ENCODE assay signal across 8 cellular contexts in the genomic region with DNA sequence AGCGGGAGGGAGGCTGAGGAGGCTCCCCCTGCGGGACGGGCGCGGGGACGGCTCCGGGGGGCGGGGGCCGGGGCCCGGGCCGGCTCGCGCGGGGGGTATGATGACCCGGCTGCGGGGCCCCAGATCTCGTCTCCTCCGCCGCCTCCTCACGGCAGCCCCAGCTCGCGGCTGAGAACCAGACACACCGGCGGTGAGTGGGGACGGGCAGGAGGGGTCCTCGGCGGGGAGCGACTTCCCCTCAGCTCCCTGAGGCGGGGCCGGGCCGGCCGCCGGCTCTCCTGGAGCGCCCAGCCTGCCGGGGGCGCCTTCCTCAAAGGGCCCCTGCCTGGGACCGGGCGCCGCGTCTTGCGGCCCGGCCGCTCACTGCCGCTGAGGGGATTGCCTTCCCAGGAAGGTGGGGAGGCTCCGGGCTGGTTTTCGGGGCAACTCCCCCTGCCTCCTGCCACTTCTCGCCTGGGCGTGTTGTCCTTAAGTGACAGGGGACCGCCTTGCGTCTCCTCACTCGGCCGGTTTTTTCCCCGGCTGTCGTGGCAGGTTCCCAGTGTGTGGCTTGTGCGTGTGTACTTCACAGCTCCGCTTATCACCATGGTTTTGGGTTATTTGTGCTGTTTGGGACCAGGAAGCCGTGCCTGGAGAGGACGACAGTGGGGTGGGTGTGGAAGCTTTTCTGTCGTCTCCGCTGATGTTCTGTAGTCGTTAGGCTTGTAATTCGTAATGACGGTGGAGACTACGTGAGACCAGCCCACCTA. TPM values are rescaled to one million over a fixed set of nuclear protein-coding genes. Genes with fewer than 3 reads are reported as not detected.
DNase-seq lines count a peak whose midpoint lies in the region; ATAC-seq and TF ChIP-seq lines count a peak whose summit lies in the region.

No MANE protein-coding gene starts in this region.

- peak; percentile 5 for TF ChIP-seq CTCF in AG09309 (IDR thresholded peaks at IDR 0.05; ENCODE audit: control insufficient read depth, insufficient read depth, low read depth, low read length, missing control alignments)

- peaks cover 43% of the 10 kb centered on the region for H3K4me1 Mint-ChIP-seq in activated naive CD8-positive, alpha-beta T cell treated with anti-CD3 and anti-CD28 coated beads, Interleukin-2, amount 10 ng/mL, durations not matched to agents 7 days and 5 days

- H3K9me3 ChIP-seq in SK-N-MC (ENCODE audit: low read depth, low read length) = no peaks in the 10 kb centered on the region

- H3K4me3 Mint-ChIP-seq in activated naive CD8-positive, alpha-beta T cell treated with anti-CD3 and anti-CD28 coated beads, Interleukin-2, amount 10 ng/mL, durations not matched to agents 7 days and 5 days = peak overlapping the region; percentile 95

- H3K4me3 ChIP-seq in AG09309 (ENCODE audit: control insufficient read depth, low read depth, low read length) (peak overlapping the region; percentile 86), SK-N-MC (peak overlapping the region; percentile 99), rectal smooth muscle tissue (ENCODE audit: low read length) (peak overlapping the region; percentile 96)

- H3K36me3 ChIP-seq in SK-N-MC (ENCODE audit: insufficient read depth, low read length) (peaks cover 14% of the 10 kb centered on the region), rectal smooth muscle tissue (ENCODE audit: control insufficient read depth, insufficient read depth, low read length) (no peaks in the 10 kb centered on the region)

- H3K4me1 ChIP-seq in rectal smooth muscle tissue (ENCODE audit: control insufficient read depth, insufficient read depth, low read length) = peaks cover 25% of the 10 kb centered on the region

- POLR2A ChIA-PET in activated naive CD8-positive, alpha-beta T cell treated with anti-CD3 and anti-CD28 coated beads, Interleukin-2, amount 10 ng/mL, durations not matched to agents 7 days and 5 days (lab: Charles Lee) = interaction anchor here (0.6 to 5.8 kb wide), 25 partner anchors 10 to 969 kb away, joined by 3 to 148 read pairs (median 7); a partner anchor contains a TSS

- H3K27ac Mint-ChIP-seq in activated naive CD8-positive, alpha-beta T cell treated with anti-CD3 and anti-CD28 coated beads, Interleukin-2, amount 10 ng/mL, durations not matched to agents 7 days and 5 days = peak overlapping the region; percentile 94

- no peak for DNase-seq in AG09309 (ENCODE audit: low read depth)
- no peak for DNase-seq in SK-N-MC (ENCODE audit: low read depth, low spot score)
- DNase-seq in activated naive CD8-positive, alpha-beta T cell treated with anti-CD3 and anti-CD28 coated beads, Interleukin-2, amount 10 ng/mL, durations not matched to agents 7 days and 5 days = peak; percentile 78
- peak; percentile 43 for DNase-seq in left cardiac atrium
- DNase-seq in dedifferentiated amniotic fluid mesenchymal stem cell (ENCODE audit: extremely low spot score) = no peak

- H3K36me3 Mint-ChIP-seq in activated naive CD8-positive, alpha-beta T cell treated with anti-CD3 and anti-CD28 coated beads, Interleukin-2, amount 10 ng/mL, durations not matched to agents 7 days and 5 days = peaks cover 11% of the 10 kb centered on the region

- H3K27ac ChIP-seq in SK-N-MC = peak overlapping the region; percentile 88
- H3K27ac ChIP-seq in rectal smooth muscle tissue (ENCODE audit: low read depth, low read length) = peak overlapping the region; percentile 99

- ATAC-seq in GM18868 (IDR thresholded peaks at IDR 0.05; ENCODE audit: unreplicated experiment) (peak; percentile 35), HG03103 (IDR thresholded peaks at IDR 0.05; ENCODE audit: low read depth, unreplicated experiment) (peak; percentile 22), left cardiac atrium (peak; percentile 59 to 61)
- peak; percentile 29 for ATAC-seq in activated naive CD8-positive, alpha-beta T cell treated with anti-CD3 and anti-CD28 coated beads, Interleukin-2, amount 10 ng/mL, durations not matched to agents 7 days and 5 days (ENCODE audit: low read depth)

- peak overlapping the region; percentile 87 for H3K9ac ChIP-seq in SK-N-MC (ENCODE audit: insufficient read length)
- peak overlapping the region; percentile 93 for H3K9ac ChIP-seq in rectal smooth muscle tissue (ENCODE audit: low read length)

- H3K9me3 Mint-ChIP-seq in activated naive CD8-positive, alpha-beta T cell treated with anti-CD3 and anti-CD28 coated beads, Interleukin-2, amount 10 ng/mL, durations not matched to agents 7 days and 5 days = no peaks in the 10 kb centered on the region

- intact Hi-C loops in left cardiac atrium (cut with DNase I) = loop anchor here in 1 of 2 donors (1.0 to 2.0 kb wide), 2 partner anchors 17 to 25 kb away; a partner anchor contains a TSS

- H3K27me3 Mint-ChIP-seq in activated naive CD8-positive, alpha-beta T cell treated with anti-CD3 and anti-CD28 coated beads, Interleukin-2, amount 10 ng/mL, durations not matched to agents 7 days and 5 days = no peaks in the 10 kb centered on the region

- no peaks in the 10 kb centered on the region for H3K27me3 ChIP-seq in rectal smooth muscle tissue (ENCODE audit: control insufficient read depth, insufficient read depth, low read length)

RNA-seq across cellular contexts. Expression of a gene that starts 0.8 kb away (rescaled TPM):
- 10 to 100 TPM; 93.0 to 99.4 TPM for total RNA-seq in activated naive CD8-positive, alpha-beta T cell treated with anti-CD3 and anti-CD28 coated beads, Interleukin-2, amount 10 ng/mL, durations not matched to agents 7 days and 5 days
- 10 to 100 TPM; 59.4 to 72.0 TPM for total RNA-seq in left cardiac atrium

RNA-seq across cellular contexts. Expression of a gene that starts 24.8 kb away (rescaled TPM):
- total RNA-seq in activated naive CD8-positive, alpha-beta T cell treated with anti-CD3 and anti-CD28 coated beads, Interleukin-2, amount 10 ng/mL, durations not matched to agents 7 days and 5 days = 10 to 100 TPM; 13.4 to 14.3 TPM
- total RNA-seq in left cardiac atrium = 1 to 10 TPM; 3.6 to 4.2 TPM

RNA-seq across cellular contexts. Expression of a gene that starts 25.3 kb away (rescaled TPM):
- 10 to 100 TPM; 53.9 to 60.5 TPM for total RNA-seq in activated naive CD8-positive, alpha-beta T cell treated with anti-CD3 and anti-CD28 coated beads, Interleukin-2, amount 10 ng/mL, durations not matched to agents 7 days and 5 days
- total RNA-seq in left cardiac atrium = 10 to 100 TPM; 11.9 to 12.0 TPM

RNA-seq across cellular contexts. Expression of a gene that starts 42.5 kb away (rescaled TPM):
- total RNA-seq in activated naive CD8-positive, alpha-beta T cell treated with anti-CD3 and anti-CD28 coated beads, Interleukin-2, amount 10 ng/mL, durations not matched to agents 7 days and 5 days = 1 to 10 TPM; 1.1 to 2.9 TPM
- under 1 TPM in 1 of 2 donors, not detected in 1; 0.97 TPM for total RNA-seq in left cardiac atrium

RNA-seq across cellular contexts. Expression of a gene that starts 49.4 kb away (rescaled TPM):
- total RNA-seq in activated naive CD8-positive, alpha-beta T cell treated with anti-CD3 and anti-CD28 coated beads, Interleukin-2, amount 10 ng/mL, durations not matched to agents 7 days and 5 days = under 1 TPM; 0.45 to 0.64 TPM
- total RNA-seq in left cardiac atrium = 10 to 100 TPM; 18.8 to 36.2 TPM

Comparison
In these comparisons a context has a peak if more than half of its experiments do, and no peak if none do; other contexts are left out.
1. DNase-seq: peak in activated naive CD8-positive, alpha-beta T cell treated with anti-CD3 and anti-CD28 coated beads, Interleukin-2, amount 10 ng/mL, durations not matched to agents 7 days and 5 days (single experiment) and left cardiac atrium (single experiment); none in AG09309 (single experiment), SK-N-MC (single experiment) and dedifferentiated amniotic fluid mesenchymal stem cell (single experiment).
2. RNA of a gene that starts 25.3 kb away (total RNA-seq): 53.9 to 60.5 TPM in activated naive CD8-positive, alpha-beta T cell treated with anti-CD3 and anti-CD28 coated beads, Interleukin-2, amount 10 ng/mL, durations not matched to agents 7 days and 5 days; 11.9 to 12.0 TPM in left cardiac atrium; every median in the first group is over 4 times any median in the second.
3. Peak in every context shown above with its lines, with median percentiles within 50 percentile points of each other: H3K4me3 ChIP-seq and ATAC-seq.